In the genomic region with DNA sequence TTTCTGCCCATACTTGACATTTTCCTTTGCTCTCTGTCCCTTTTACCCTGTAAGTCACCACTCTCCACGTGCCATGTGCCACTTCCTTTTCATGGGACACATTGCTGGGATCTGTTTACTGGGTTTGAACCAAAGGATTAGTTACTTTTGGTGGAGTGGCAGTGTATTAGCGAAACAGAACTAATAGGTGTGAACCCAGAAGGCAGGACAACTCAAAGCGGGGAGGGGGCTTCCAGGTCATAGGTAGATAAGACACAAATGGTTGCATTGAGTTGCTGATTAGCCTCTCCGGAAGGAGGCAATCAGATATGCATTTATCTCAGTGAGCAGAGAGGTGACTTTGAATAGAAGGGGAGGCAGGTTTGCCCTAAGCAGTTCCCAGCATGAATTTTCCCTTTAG, we compare ENCODE assay signal across 1 cellular context.
TF ChIP-seq lines count a peak whose summit lies in the region.

No MANE protein-coding gene starts in this region.

TF ChIP-seq in K562, 482 proteins besides CTCF, POLR2A, EP300 and RAD21 (continued from another document and continues in another):
- TF ChIP-seq SIN3A (IDR thresholded peaks at IDR 0.05; ENCODE audit: borderline replicate concordance in 2 of 2, control insufficient read depth in 1 of 2, low read depth in 2 of 2, low read length in 2 of 2) (no peak), HSF4 (CRISPR knock-in tag; IDR thresholded peaks at IDR 0.05; ENCODE audit: borderline replicate concordance) (no peak), ZFX (CRISPR knock-in tag; IDR thresholded peaks at IDR 0.05) (no peak), FOXJ2 (tag; IDR thresholded peaks at IDR 0.05) (no peak), ZFP36 (IDR thresholded peaks at IDR 0.05; ENCODE audit: low read depth, low read length, partially characterized antibody) (no peak), MBD2 (IDR thresholded peaks at IDR 0.05; ENCODE audit: borderline replicate concordance, low read depth) (no peak), DPF2 (IDR thresholded peaks at IDR 0.05) (peak; percentile 92), HDAC8 (tag; IDR thresholded peaks at IDR 0.05) (no peak), TOE1 (IDR thresholded peaks at IDR 0.05; ENCODE audit: borderline replicate concordance) (no peak), TOE1 (CRISPR knock-in tag; IDR thresholded peaks at IDR 0.05; ENCODE audit: borderline replicate concordance, low read depth) (no peak), THRAP3 (IDR thresholded peaks at IDR 0.05; ENCODE audit: borderline replicate concordance) (no peak), LEF1 (IDR thresholded peaks at IDR 0.05) (peak; percentile 62), NCOA1 (IDR thresholded peaks at IDR 0.05; ENCODE audit: low read depth) (peak; percentile 55; the same call in 1 of the 2 replicates), GATA2 (CRISPR knock-in tag; IDR thresholded peaks at IDR 0.05) (no peak), U2AF1 (optimal IDR thresholded peaks at IDR 0.05; ENCODE audit: low read depth, low read length) (no peak), POLR2G (IDR thresholded peaks at IDR 0.05; ENCODE audit: low read depth, low read length) (no peak), CBFB (CRISPR knock-in tag; IDR thresholded peaks at IDR 0.05) (no peak), ZC3H4 (CRISPR knock-in tag; IDR thresholded peaks at IDR 0.05; ENCODE audit: borderline replicate concordance) (no peak), TGIF2 (CRISPR knock-in tag; IDR thresholded peaks at IDR 0.05) (no peak), FUS (optimal IDR thresholded peaks at IDR 0.05; ENCODE audit: low read depth, low read length) (no peak), ZNF253 (CRISPR knock-in tag; conservative IDR thresholded peaks at IDR 0.05) (no peak), WHSC1 (IDR thresholded peaks at IDR 0.05; ENCODE audit: low read length) (no peak), ZNF263 (CRISPR knock-in tag; IDR thresholded peaks at IDR 0.05; ENCODE audit: borderline replicate concordance) (no peak), CCAR2 (IDR thresholded peaks at IDR 0.05; ENCODE audit: low read depth, low read length) (no peak), CBX5 (IDR thresholded peaks at IDR 0.05; ENCODE audit: borderline replicate concordance, low read depth) (no peak), ZNF551 (CRISPR knock-in tag; IDR thresholded peaks at IDR 0.05) (no peak), CHD2 (IDR thresholded peaks at IDR 0.05; ENCODE audit: low read depth, low read length) (no peak), ZBTB17 (CRISPR knock-in tag; IDR thresholded peaks at IDR 0.05) (no peak), RAD51 (IDR thresholded peaks at IDR 0.05; ENCODE audit: borderline replicate concordance, low read depth) (no peak), ZSCAN32 (CRISPR knock-in tag; IDR thresholded peaks at IDR 0.05) (no peak), BCOR (IDR thresholded peaks at IDR 0.05) (0 out of 2 replicates have a peak, but pooled peaks have one; percentile 19), XRCC5 (IDR thresholded peaks at IDR 0.05; ENCODE audit: low read depth, low read length) (no peak), ZFP1 (CRISPR knock-in tag; IDR thresholded peaks at IDR 0.05) (no peak), SRF (CRISPR knock-in tag; IDR thresholded peaks at IDR 0.05) (0 out of 4 replicates have a peak, but pooled peaks of 1 of the 2 experiments have one; percentile 35), ZNF124 (CRISPR knock-in tag; IDR thresholded peaks at IDR 0.05) (no peak), TEAD4 (IDR thresholded peaks at IDR 0.05; ENCODE audit: low read length) (peak; percentile 84), TEAD4 (CRISPR knock-in tag; IDR thresholded peaks at IDR 0.05; ENCODE audit: borderline replicate concordance) (no peak), ARID1B (IDR thresholded peaks at IDR 0.05) (peak; percentile 94), HDAC3 (IDR thresholded peaks at IDR 0.05; ENCODE audit: borderline replicate concordance, partially characterized antibody) (no peak), ZNF23 (CRISPR knock-in tag; IDR thresholded peaks at IDR 0.05) (no peak), JUND (IDR thresholded peaks at IDR 0.05; ENCODE audit: borderline replicate concordance, low read depth, low read length) (peak; percentile 29; the same call in 1 of the 2 replicates), JUND (tag; IDR thresholded peaks at IDR 0.05; ENCODE audit: borderline replicate concordance, low read depth, low read length) (no peak)
- TF ChIP-seq, protein P1, sequence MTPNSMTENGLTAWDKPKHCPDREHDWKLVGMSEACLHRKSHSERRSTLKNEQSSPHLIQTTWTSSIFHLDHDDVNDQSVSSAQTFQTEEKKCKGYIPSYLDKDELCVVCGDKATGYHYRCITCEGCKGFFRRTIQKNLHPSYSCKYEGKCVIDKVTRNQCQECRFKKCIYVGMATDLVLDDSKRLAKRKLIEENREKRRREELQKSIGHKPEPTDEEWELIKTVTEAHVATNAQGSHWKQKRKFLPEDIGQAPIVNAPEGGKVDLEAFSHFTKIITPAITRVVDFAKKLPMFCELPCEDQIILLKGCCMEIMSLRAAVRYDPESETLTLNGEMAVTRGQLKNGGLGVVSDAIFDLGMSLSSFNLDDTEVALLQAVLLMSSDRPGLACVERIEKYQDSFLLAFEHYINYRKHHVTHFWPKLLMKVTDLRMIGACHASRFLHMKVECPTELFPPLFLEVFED (CRISPR knock-in tag; conservative IDR thresholded peaks at IDR 0.05), result no peak
- TF ChIP-seq, protein P2, sequence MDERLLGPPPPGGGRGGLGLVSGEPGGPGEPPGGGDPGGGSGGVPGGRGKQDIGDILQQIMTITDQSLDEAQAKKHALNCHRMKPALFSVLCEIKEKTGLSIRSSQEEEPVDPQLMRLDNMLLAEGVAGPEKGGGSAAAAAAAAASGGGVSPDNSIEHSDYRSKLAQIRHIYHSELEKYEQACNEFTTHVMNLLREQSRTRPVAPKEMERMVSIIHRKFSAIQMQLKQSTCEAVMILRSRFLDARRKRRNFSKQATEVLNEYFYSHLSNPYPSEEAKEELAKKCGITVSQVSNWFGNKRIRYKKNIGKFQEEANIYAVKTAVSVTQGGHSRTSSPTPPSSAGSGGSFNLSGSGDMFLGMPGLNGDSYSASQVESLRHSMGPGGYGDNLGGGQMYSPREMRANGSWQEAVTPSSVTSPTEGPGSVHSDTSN (CRISPR knock-in tag; IDR thresholded peaks at IDR 0.05; ENCODE audit: low read depth), result no peak
- TF ChIP-seq, protein P2 (tag; conservative IDR thresholded peaks at IDR 0.05; ENCODE audit: low read depth), result no peak
- TF ChIP-seq, protein P3, sequence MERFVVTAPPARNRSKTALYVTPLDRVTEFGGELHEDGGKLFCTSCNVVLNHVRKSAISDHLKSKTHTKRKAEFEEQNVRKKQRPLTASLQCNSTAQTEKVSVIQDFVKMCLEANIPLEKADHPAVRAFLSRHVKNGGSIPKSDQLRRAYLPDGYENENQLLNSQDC (CRISPR knock-in tag; IDR thresholded peaks at IDR 0.05), result no peak
- TF ChIP-seq, protein P4, sequence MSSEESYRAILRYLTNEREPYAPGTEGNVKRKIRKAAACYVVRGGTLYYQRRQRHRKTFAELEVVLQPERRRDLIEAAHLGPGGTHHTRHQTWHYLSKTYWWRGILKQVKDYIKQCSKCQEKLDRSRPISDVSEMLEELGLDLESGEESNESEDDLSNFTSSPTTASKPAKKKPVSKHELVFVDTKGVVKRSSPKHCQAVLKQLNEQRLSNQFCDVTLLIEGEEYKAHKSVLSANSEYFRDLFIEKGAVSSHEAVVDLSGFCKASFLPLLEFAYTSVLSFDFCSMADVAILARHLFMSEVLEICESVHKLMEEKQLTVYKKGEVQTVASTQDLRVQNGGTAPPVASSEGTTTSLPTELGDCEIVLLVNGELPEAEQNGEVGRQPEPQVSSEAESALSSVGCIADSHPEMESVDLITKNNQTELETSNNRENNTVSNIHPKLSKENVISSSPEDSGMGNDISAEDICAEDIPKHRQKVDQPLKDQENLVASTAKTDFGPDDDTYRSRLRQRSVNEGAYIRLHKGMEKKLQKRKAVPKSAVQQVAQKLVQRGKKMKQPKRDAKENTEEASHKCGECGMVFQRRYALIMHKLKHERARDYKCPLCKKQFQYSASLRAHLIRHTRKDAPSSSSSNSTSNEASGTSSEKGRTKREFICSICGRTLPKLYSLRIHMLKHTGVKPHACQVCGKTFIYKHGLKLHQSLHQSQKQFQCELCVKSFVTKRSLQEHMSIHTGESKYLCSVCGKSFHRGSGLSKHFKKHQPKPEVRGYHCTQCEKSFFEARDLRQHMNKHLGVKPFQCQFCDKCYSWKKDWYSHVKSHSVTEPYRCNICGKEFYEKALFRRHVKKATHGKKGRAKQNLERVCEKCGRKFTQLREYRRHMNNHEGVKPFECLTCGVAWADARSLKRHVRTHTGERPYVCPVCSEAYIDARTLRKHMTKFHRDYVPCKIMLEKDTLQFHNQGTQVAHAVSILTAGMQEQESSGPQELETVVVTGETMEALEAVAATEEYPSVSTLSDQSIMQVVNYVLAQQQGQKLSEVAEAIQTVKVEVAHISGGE (CRISPR knock-in tag; IDR thresholded peaks at IDR 0.05), result no peak
- TF ChIP-seq, protein P5, sequence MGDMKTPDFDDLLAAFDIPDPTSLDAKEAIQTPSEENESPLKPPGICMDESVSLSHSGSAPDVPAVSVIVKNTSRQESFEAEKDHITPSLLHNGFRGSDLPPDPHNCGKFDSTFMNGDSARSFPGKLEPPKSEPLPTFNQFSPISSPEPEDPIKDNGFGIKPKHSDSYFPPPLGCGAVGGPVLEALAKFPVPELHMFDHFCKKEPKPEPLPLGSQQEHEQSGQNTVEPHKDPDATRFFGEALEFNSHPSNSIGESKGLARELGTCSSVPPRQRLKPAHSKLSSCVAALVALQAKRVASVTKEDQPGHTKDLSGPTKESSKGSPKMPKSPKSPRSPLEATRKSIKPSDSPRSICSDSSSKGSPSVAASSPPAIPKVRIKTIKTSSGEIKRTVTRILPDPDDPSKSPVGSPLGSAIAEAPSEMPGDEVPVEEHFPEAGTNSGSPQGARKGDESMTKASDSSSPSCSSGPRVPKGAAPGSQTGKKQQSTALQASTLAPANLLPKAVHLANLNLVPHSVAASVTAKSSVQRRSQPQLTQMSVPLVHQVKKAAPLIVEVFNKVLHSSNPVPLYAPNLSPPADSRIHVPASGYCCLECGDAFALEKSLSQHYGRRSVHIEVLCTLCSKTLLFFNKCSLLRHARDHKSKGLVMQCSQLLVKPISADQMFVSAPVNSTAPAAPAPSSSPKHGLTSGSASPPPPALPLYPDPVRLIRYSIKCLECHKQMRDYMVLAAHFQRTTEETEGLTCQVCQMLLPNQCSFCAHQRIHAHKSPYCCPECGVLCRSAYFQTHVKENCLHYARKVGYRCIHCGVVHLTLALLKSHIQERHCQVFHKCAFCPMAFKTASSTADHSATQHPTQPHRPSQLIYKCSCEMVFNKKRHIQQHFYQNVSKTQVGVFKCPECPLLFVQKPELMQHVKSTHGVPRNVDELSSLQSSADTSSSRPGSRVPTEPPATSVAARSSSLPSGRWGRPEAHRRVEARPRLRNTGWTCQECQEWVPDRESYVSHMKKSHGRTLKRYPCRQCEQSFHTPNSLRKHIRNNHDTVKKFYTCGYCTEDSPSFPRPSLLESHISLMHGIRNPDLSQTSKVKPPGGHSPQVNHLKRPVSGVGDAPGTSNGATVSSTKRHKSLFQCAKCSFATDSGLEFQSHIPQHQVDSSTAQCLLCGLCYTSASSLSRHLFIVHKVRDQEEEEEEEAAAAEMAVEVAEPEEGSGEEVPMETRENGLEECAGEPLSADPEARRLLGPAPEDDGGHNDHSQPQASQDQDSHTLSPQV (IDR thresholded peaks at IDR 0.05), result 0 out of 2 replicates have a peak, but pooled peaks have one; percentile 49
- TF ChIP-seq, protein P6, sequence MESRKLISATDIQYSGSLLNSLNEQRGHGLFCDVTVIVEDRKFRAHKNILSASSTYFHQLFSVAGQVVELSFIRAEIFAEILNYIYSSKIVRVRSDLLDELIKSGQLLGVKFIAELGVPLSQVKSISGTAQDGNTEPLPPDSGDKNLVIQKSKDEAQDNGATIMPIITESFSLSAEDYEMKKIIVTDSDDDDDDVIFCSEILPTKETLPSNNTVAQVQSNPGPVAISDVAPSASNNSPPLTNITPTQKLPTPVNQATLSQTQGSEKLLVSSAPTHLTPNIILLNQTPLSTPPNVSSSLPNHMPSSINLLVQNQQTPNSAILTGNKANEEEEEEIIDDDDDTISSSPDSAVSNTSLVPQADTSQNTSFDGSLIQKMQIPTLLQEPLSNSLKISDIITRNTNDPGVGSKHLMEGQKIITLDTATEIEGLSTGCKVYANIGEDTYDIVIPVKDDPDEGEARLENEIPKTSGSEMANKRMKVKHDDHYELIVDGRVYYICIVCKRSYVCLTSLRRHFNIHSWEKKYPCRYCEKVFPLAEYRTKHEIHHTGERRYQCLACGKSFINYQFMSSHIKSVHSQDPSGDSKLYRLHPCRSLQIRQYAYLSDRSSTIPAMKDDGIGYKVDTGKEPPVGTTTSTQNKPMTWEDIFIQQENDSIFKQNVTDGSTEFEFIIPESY (CRISPR knock-in tag; IDR thresholded peaks at IDR 0.05), result no peak
- TF ChIP-seq, protein P7, sequence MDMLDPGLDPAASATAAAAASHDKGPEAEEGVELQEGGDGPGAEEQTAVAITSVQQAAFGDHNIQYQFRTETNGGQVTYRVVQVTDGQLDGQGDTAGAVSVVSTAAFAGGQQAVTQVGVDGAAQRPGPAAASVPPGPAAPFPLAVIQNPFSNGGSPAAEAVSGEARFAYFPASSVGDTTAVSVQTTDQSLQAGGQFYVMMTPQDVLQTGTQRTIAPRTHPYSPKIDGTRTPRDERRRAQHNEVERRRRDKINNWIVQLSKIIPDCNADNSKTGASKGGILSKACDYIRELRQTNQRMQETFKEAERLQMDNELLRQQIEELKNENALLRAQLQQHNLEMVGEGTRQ (CRISPR knock-in tag; IDR thresholded peaks at IDR 0.05), result no peak
- TF ChIP-seq, protein P8, sequence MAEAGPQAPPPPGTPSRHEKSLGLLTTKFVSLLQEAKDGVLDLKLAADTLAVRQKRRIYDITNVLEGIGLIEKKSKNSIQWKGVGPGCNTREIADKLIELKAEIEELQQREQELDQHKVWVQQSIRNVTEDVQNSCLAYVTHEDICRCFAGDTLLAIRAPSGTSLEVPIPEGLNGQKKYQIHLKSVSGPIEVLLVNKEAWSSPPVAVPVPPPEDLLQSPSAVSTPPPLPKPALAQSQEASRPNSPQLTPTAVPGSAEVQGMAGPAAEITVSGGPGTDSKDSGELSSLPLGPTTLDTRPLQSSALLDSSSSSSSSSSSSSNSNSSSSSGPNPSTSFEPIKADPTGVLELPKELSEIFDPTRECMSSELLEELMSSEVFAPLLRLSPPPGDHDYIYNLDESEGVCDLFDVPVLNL (CRISPR knock-in tag; IDR thresholded peaks at IDR 0.05; ENCODE audit: low read depth), result no peak
- TF ChIP-seq, protein P9, sequence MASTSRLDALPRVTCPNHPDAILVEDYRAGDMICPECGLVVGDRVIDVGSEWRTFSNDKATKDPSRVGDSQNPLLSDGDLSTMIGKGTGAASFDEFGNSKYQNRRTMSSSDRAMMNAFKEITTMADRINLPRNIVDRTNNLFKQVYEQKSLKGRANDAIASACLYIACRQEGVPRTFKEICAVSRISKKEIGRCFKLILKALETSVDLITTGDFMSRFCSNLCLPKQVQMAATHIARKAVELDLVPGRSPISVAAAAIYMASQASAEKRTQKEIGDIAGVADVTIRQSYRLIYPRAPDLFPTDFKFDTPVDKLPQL (IDR thresholded peaks at IDR 0.05; ENCODE audit: extremely low read depth, insufficient read length), result no peak
